In the genomic region with DNA sequence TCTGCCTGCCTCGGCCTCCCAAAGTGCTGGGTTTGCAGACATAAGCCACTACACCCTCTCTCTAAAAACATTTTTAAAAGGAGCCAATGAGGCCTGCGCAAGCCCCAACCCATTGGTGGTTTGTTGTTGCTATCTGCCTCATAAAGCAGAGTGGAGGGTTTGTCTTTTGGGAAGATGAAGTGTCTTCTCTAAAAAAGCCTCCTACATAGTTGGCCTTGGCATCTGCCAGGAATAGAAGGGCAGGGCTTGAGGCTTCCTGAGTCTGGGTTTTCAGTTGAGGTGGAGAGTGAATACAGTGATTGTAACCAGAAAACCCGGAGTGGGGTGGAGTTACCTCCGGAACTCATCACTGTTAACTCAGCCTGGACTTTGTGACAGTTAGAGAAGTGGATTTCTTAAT, we compare ENCODE assay signal across 13 cellular contexts. TPM values are rescaled to one million over a fixed set of nuclear protein-coding genes. Genes with fewer than 3 reads are reported as not detected.
DNase-seq lines count a peak whose midpoint lies in the region; ATAC-seq and TF ChIP-seq lines count a peak whose summit lies in the region.
"Had no signal": no experiment of that assay in that cellular context is flagged by ENCODE, and none has a peak within 500 bp of the region (broad histone marks: within the 10 kb centered on the region; RNA-seq: fewer than 3 reads in every experiment).

No MANE protein-coding gene starts in this region.

- peaks cover 13 to 30% of the 10 kb centered on the region in 2 donors for H3K36me3 Mint-ChIP-seq in CD14-positive monocyte
- H3K36me3 Mint-ChIP-seq in stimulated activated memory B cell treated with anti-CD40 and anti-IgM and Interleukin-4, amounts not matched to agents 10 μg/mL and 1 μg/mL and 100 μg/mL, for 72 hours: no peaks in the 10 kb centered on the region
- H3K36me3 Mint-ChIP-seq: CD8-positive, alpha-beta T cell had no signal

- peak overlapping the region; percentile 30 for H3K27ac ChIP-seq in HL-60 (replicated peaks)
- H3K27ac ChIP-seq: C4-2B had no signal

- H3K4me3 ChIP-seq in HL-60 (replicated peaks; ENCODE audit: insufficient read depth, low read length) (no peak overlapping the region), mucosa of descending colon (no peak overlapping the region)
- H3K4me3 ChIP-seq: HAP-1 had no signal

- H3K27ac Mint-ChIP-seq in CD14-positive monocyte: peak overlapping the region in 5 of 7 donors; percentile 42 to 87 (median 64)
- peak overlapping the region; percentile 12 for H3K27ac Mint-ChIP-seq in stimulated activated memory B cell treated with anti-CD40 and anti-IgM and Interleukin-4, amounts not matched to agents 10 μg/mL and 1 μg/mL and 100 μg/mL, for 72 hours
- H3K27ac Mint-ChIP-seq: CD8-positive, alpha-beta T cell had no signal

- peaks cover 44% of the 10 kb centered on the region for H3K4me1 Mint-ChIP-seq in CD14-positive monocyte
- H3K4me1 Mint-ChIP-seq in stimulated activated memory B cell treated with anti-CD40 and anti-IgM and Interleukin-4, amounts not matched to agents 10 μg/mL and 1 μg/mL and 100 μg/mL, for 72 hours: peaks cover 48% of the 10 kb centered on the region

- peak; percentile 34 for ATAC-seq in mucosa of descending colon
- no peak for ATAC-seq in stimulated activated memory B cell treated with anti-CD40 and anti-IgM and Interleukin-4, amounts not matched to agents 10 μg/mL and 1 μg/mL and 100 μg/mL, for 72 hours
- ATAC-seq: CD8-positive, alpha-beta T cell had no signal

- no peaks in the 10 kb centered on the region for H3K27me3 ChIP-seq in HL-60 (ENCODE audit: insufficient read depth, poor library complexity, severe bottlenecking)
- H3K27me3 ChIP-seq: BE2C had no signal

- no peaks in the 10 kb centered on the region for H3K9me3 ChIP-seq in mucosa of descending colon
- H3K9me3 ChIP-seq: BE2C, Caco-2, HAP-1 had no signal

- TF ChIP-seq CTCF in CD14-positive monocyte (IDR thresholded peaks at IDR 0.05) (no peak), HL-60 (IDR thresholded peaks at IDR 0.05; ENCODE audit: insufficient read depth, low read length) (no peak), mucosa of descending colon (IDR thresholded peaks at IDR 0.05) (no peak)

- no peaks in the 10 kb centered on the region for H3K9me3 Mint-ChIP-seq in CD14-positive monocyte
- H3K9me3 Mint-ChIP-seq in stimulated activated memory B cell treated with anti-CD40 and anti-IgM and Interleukin-4, amounts not matched to agents 10 μg/mL and 1 μg/mL and 100 μg/mL, for 72 hours: no peaks in the 10 kb centered on the region
- H3K9me3 Mint-ChIP-seq: CD8-positive, alpha-beta T cell had no signal

- H3K4me1 ChIP-seq in mucosa of descending colon (ENCODE audit: low read depth): no peaks in the 10 kb centered on the region
- H3K4me1 ChIP-seq: BE2C had no signal

- intact Hi-C loops in CD14-positive monocyte (cut with micrococcal nuclease) (no loop called here), mucosa of descending colon (cut with DNase I, micrococcal nuclease) (no loop called here)

- H3K4me3 Mint-ChIP-seq in CD14-positive monocyte: no peak overlapping the region
- H3K4me3 Mint-ChIP-seq in stimulated activated memory B cell treated with anti-CD40 and anti-IgM and Interleukin-4, amounts not matched to agents 10 μg/mL and 1 μg/mL and 100 μg/mL, for 72 hours: no peak overlapping the region
- H3K4me3 Mint-ChIP-seq: CD8-positive, alpha-beta T cell had no signal

- no peaks in the 10 kb centered on the region for H3K36me3 ChIP-seq in mucosa of descending colon (ENCODE audit: low read depth)
- H3K36me3 ChIP-seq: BE2C, HAP-1 had no signal

- DNase-seq in CD14-positive monocyte (ENCODE audit: low spot score): no peak
- DNase-seq in HL-60 (ENCODE audit: low read depth in 1 of 2, low spot score in 1 of 2): no peak
- DNase-seq in mucosa of descending colon: no peak
- no peak for DNase-seq in GM03348 (ENCODE audit: low spot score)
- no peak for DNase-seq in GOT3 (lab: John Stamatoyannopoulos, UW)
- no peak for DNase-seq in activated T-cell treated with anti-CD3 and anti-CD28 coated beads, Interleukin-2, amount 50 U/mL, for 48 hours
- DNase-seq: BE2C; Caco-2; CD8-positive, alpha-beta T cell; DMS53 had no signal

- H3K27me3 Mint-ChIP-seq in CD14-positive monocyte (ENCODE audit: low read depth in 3 of 3): no peaks in the 10 kb centered on the region
- H3K27me3 Mint-ChIP-seq in stimulated activated memory B cell treated with anti-CD40 and anti-IgM and Interleukin-4, amounts not matched to agents 10 μg/mL and 1 μg/mL and 100 μg/mL, for 72 hours: no peaks in the 10 kb centered on the region

RNA-seq across cellular contexts. Expression of gene STARD7, which starts 5.9 kb away (rescaled TPM):
- polyA plus RNA-seq in CD14-positive monocyte: 100 to 1,000 TPM; 172 to 179 TPM
- 100 to 1,000 TPM; 118 to 123 (median 122) TPM for total RNA-seq in mucosa of descending colon

RNA-seq across cellular contexts. Expression of gene TMEM127, which starts 51.2 kb away (rescaled TPM):
- 100 to 1,000 TPM in 1 of 2 donors, 10 to 100 TPM in 1; 72.3 to 107 TPM for polyA plus RNA-seq in CD14-positive monocyte
- 100 to 1,000 TPM in 1 of 3 donors, 10 to 100 TPM in 2; 82.3 to 136 (median 87.9) TPM for total RNA-seq in mucosa of descending colon

RNA-seq across cellular contexts. Expression of gene CIAO1, which starts 51.5 kb away (rescaled TPM):
- 10 to 100 TPM; 89.4 to 93.8 TPM for polyA plus RNA-seq in CD14-positive monocyte
- 10 to 100 TPM; 57.5 to 67.1 (median 60.6) TPM for total RNA-seq in mucosa of descending colon
